In the genomic region with DNA sequence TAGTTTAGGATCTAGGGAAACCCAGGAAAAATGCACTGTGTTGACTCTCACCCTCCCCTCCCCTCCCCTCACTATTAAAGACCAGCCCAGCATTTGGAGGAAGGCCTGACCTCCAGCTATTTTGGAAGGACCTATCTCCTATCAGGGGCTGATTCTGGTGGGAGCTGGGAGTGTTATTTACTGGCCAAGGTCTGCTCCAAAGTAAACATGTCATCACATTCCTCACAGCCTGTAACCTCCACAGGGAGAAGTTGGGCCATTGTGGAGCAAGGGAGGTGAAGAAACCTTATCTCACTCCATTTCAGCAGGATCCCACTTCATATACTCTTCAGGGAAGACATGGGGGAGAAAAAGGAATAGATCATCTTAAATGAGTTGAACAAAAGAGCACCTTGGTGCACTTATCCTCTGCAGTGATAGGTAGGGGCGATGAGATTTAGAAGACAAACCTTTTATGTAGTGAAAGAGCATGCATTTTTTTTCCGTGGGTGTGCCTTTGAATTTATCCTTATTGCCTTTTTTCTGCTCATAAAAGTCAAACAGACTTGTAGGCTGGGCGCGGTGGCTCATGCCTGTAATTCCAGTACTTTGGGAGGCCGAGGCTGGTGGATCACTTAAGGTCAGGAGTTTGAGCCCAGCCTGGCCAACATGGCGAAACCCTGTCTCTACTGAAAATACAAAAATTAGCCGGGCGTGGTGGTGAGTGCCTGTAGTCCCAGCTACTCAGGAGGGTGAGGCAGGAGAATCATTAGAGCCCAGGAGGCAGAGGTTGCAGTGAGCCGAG, we compare ENCODE assay signal across 28 cellular contexts. TPM values are rescaled to one million over a fixed set of nuclear protein-coding genes. Genes with fewer than 3 reads are reported as not detected.
A peak's percentile ranks its signal among the peaks of the same experiment; 100 is the strongest.
DNase-seq lines count a peak whose midpoint lies in the region; ATAC-seq and TF ChIP-seq lines count a peak whose summit lies in the region.
"Had no signal": no experiment of that assay in that cellular context is flagged by ENCODE, and none has a peak within 500 bp of the region (broad histone marks: within the 10 kb centered on the region; RNA-seq: fewer than 3 reads in every experiment).

No MANE protein-coding gene starts in this region.

- in situ Hi-C loops in transverse colon (cut with MboI; ENCODE audit: low pct_ligation_motif_present in 1 of 4, low pct_unique_long_range_greater_than_20kb in 1 of 4, low sequenced_read_pairs in 3 of 4): no loop called here

- no peaks in the 10 kb centered on the region for H3K9me3 ChIP-seq in left ventricle myocardium inferior (replicated peaks)
- no peaks in the 10 kb centered on the region for H3K9me3 ChIP-seq in colonic mucosa
- H3K9me3 ChIP-seq in right lobe of liver: no peaks in the 10 kb centered on the region
- H3K9me3 ChIP-seq in transverse colon: no peaks in the 10 kb centered on the region
- no peaks in the 10 kb centered on the region for H3K9me3 ChIP-seq in testis
- H3K9me3 ChIP-seq: esophagus squamous epithelium, prostate gland had no signal

- no peaks in the 10 kb centered on the region for H3K27me3 Mint-ChIP-seq in glutamatergic neuron (ENCODE audit: unreplicated experiment)
- H3K27me3 Mint-ChIP-seq: activated naive CD8-positive, alpha-beta T cell; CD4-positive, alpha-beta memory T cell; IgD-negative memory B cell had no signal

- no peak for TF ChIP-seq EP300 in transverse colon (IDR thresholded peaks at IDR 0.05; ENCODE audit: low read depth)

- no peak overlapping the region for H3K27ac ChIP-seq in left ventricle myocardium inferior (replicated peaks)
- H3K27ac ChIP-seq in colonic mucosa: peak overlapping the region; percentile 41
- no peak overlapping the region for H3K27ac ChIP-seq in right lobe of liver
- peak overlapping the region; percentile 62 to 75 (median 71) for H3K27ac ChIP-seq in transverse colon
- H3K27ac ChIP-seq in testis: no peak overlapping the region
- H3K27ac ChIP-seq: 22Rv1, esophagus squamous epithelium, neural progenitor cell, prostate gland had no signal

- intact Hi-C loops in Right ventricle myocardium superior (cut with DNase I): no loop called here
- intact Hi-C loops in left ventricle myocardium inferior (cut with micrococcal nuclease): no loop called here
- intact Hi-C loops in colonic mucosa (cut with DNase I): no loop called here
- intact Hi-C loops in right lobe of liver (cut with DNase I): no loop called here
- intact Hi-C loops in transverse colon (cut with DNase I; ENCODE audit: low total_unique reads): no loop called here
- intact Hi-C loops in testis (cut with DNase I; ENCODE audit: low total_unique reads): no loop called here

- ATAC-seq in Right ventricle myocardium superior (ENCODE audit: poor library complexity) (peak; percentile 55), right lobe of liver (peak; percentile 11 to 55 (median 39)), HG02852 (IDR thresholded peaks at IDR 0.05; ENCODE audit: unreplicated experiment) (no peak)
- ATAC-seq: SK-N-SH treated with all-trans-retinoic acid at 6 μM for 48 hours had no signal

- no peak overlapping the region for H3K4me3 Mint-ChIP-seq in glutamatergic neuron (ENCODE audit: unreplicated experiment)
- H3K4me3 Mint-ChIP-seq: activated naive CD8-positive, alpha-beta T cell; CD4-positive, alpha-beta memory T cell; IgD-negative memory B cell; neural progenitor cell; T-helper 2 cell treated with Interferon-gamma antibody and Interleukin-4, amounts not matched to agents 5 μg/mL and 100 μg/mL, for 36 hours had no signal

- TF ChIP-seq CTCF in left ventricle myocardium inferior (IDR thresholded peaks at IDR 0.05; ENCODE audit: borderline replicate concordance) (no peak), colonic mucosa (IDR thresholded peaks at IDR 0.05) (no peak), right lobe of liver (IDR thresholded peaks at IDR 0.05) (no peak), transverse colon (IDR thresholded peaks at IDR 0.05) (no peak), testis (IDR thresholded peaks at IDR 0.05) (no peak), glutamatergic neuron (IDR thresholded peaks at IDR 0.05; ENCODE audit: partially characterized antibody, unreplicated experiment) (no peak)

- H3K9me3 Mint-ChIP-seq in glutamatergic neuron (ENCODE audit: unreplicated experiment): no peaks in the 10 kb centered on the region
- H3K9me3 Mint-ChIP-seq: activated T-helper 2 cell treated with anti-CD3 and anti-CD28 coated beads, Interferon-gamma antibody, Interleukin-2, Interleukin-4, amounts not matched to agents 10 μg/mL and 5 μg/mL and 100 μg/mL, durations not matched to agents 14 hours and 24 hours and 36 hours; CD4-positive, alpha-beta memory T cell; neural progenitor cell; T-helper 2 cell treated with Interferon-gamma antibody and Interleukin-4, amounts not matched to agents 5 μg/mL and 100 μg/mL, for 36 hours had no signal

- H3K27me3 ChIP-seq in left ventricle myocardium inferior (ENCODE audit: low read depth) (no peaks in the 10 kb centered on the region), colonic mucosa (no peaks in the 10 kb centered on the region), right lobe of liver (no peaks in the 10 kb centered on the region), transverse colon (no peaks in the 10 kb centered on the region), testis (no peaks in the 10 kb centered on the region)
- H3K27me3 ChIP-seq: esophagus squamous epithelium, neural progenitor cell had no signal

- WGBS in right lobe of liver (ENCODE audit: insufficient coverage, low coverage, low lambda C conversion rate, missing lambda C conversion rate): 92% methylated on average over 9 of the region's 9 CpGs
- WGBS in transverse colon (ENCODE audit: low coverage in 1 of 2), 2 donors: 48 to 58% methylated on average over 6 to 9 of the region's 9 CpGs
- WGBS in testis, 2 donors: 83 to 86% methylated on average over 9 of the region's 9 CpGs

- H3K4me1 Mint-ChIP-seq in glutamatergic neuron (ENCODE audit: low read depth, unreplicated experiment): no peaks in the 10 kb centered on the region
- H3K4me1 Mint-ChIP-seq: neural progenitor cell had no signal

- peaks cover 2% of the 10 kb centered on the region for H3K4me1 ChIP-seq in left ventricle myocardium inferior
- no peaks in the 10 kb centered on the region for H3K4me1 ChIP-seq in colonic mucosa
- no peaks in the 10 kb centered on the region for H3K4me1 ChIP-seq in right lobe of liver
- H3K4me1 ChIP-seq in transverse colon: peaks cover 0 to 42% (median 13%) of the 10 kb centered on the region in 4 donors
- H3K4me1 ChIP-seq in testis: peaks cover 5% of the 10 kb centered on the region
- H3K4me1 ChIP-seq: neural progenitor cell, prostate gland had no signal

- no peak for TF ChIP-seq POLR2A in right lobe of liver (IDR thresholded peaks at IDR 0.05)
- no peak for TF ChIP-seq POLR2A in transverse colon (IDR thresholded peaks at IDR 0.05)
- TF ChIP-seq POLR2A in testis (IDR thresholded peaks at IDR 0.05): no peak

- no peak overlapping the region for H3K4me3 ChIP-seq in left ventricle myocardium inferior
- H3K4me3 ChIP-seq in colonic mucosa: no peak overlapping the region
- H3K4me3 ChIP-seq in right lobe of liver: no peak overlapping the region
- H3K4me3 ChIP-seq in transverse colon: no peak overlapping the region
- H3K4me3 ChIP-seq in testis: no peak overlapping the region
- H3K4me3 ChIP-seq: esophagus squamous epithelium, neural progenitor cell, prostate gland, smooth muscle cell had no signal

- peak overlapping the region in 1 of 2 donors; percentile 43 for H3K9ac ChIP-seq in colonic mucosa (ENCODE audit: low read depth in 2 of 2, low read length in 2 of 2)
- H3K9ac ChIP-seq: neural progenitor cell had no signal

- no peaks in the 10 kb centered on the region for H3K36me3 Mint-ChIP-seq in glutamatergic neuron (ENCODE audit: unreplicated experiment)
- H3K36me3 Mint-ChIP-seq: activated naive CD8-positive, alpha-beta T cell; CD4-positive, alpha-beta memory T cell; IgD-negative memory B cell; neural progenitor cell had no signal

- no peaks in the 10 kb centered on the region for H3K36me3 ChIP-seq in left ventricle myocardium inferior
- H3K36me3 ChIP-seq in colonic mucosa: no peaks in the 10 kb centered on the region
- H3K36me3 ChIP-seq in right lobe of liver: no peaks in the 10 kb centered on the region
- H3K36me3 ChIP-seq in transverse colon: no peaks in the 10 kb centered on the region
- no peaks in the 10 kb centered on the region for H3K36me3 ChIP-seq in testis (ENCODE audit: low read depth, missing control alignments)
- H3K36me3 ChIP-seq: esophagus squamous epithelium, neural progenitor cell, prostate gland had no signal

- DNase-seq in Right ventricle myocardium superior (no peak), left ventricle myocardium inferior (no peak), colonic mucosa (peak; percentile 69), right lobe of liver (no peak), transverse colon (peak; percentile 60), testis (no peak), glutamatergic neuron (no peak)
- DNase-seq: activated CD4-positive, alpha-beta T cell treated with anti-CD3 and anti-CD28 coated beads, Interleukin-2, amount 50 U/mL, for 48 hours; activated CD8-positive, alpha-beta memory T cell treated with anti-CD3 and anti-CD28 coated beads, Interleukin-2, amount 50 U/mL, for 48 hours; CD4-positive, alpha-beta memory T cell; DMS53; effector memory CD4-positive, alpha-beta T cell; esophagus squamous epithelium; GF-D8; NCI-H2081 treated with DMSO at 0.1 percent for 48 hours; NCI-H510A; stimulated activated CD4-positive, alpha-beta T cell treated with anti-CD3 and anti-CD28 coated beads, Interleukin-4, amount 100 ng/mL, for 1 hour; stimulated activated naive CD4-positive, alpha-beta T cell had no signal

- H3K27ac Mint-ChIP-seq in glutamatergic neuron (ENCODE audit: unreplicated experiment): no peak overlapping the region
- H3K27ac Mint-ChIP-seq: activated naive CD8-positive, alpha-beta T cell; activated T-helper 2 cell treated with anti-CD3 and anti-CD28 coated beads, Interferon-gamma antibody, Interleukin-2, Interleukin-4, amounts not matched to agents 10 μg/mL and 5 μg/mL and 100 μg/mL, durations not matched to agents 14 hours and 24 hours and 36 hours; CD4-positive, alpha-beta memory T cell; IgD-negative memory B cell; neural progenitor cell; T-helper 2 cell treated with Interferon-gamma antibody and Interleukin-4, amounts not matched to agents 5 μg/mL and 100 μg/mL, for 36 hours had no signal

RNA-seq across cellular contexts. Expression of gene FLNB, which starts 15.6 kb away (rescaled TPM):
- total RNA-seq in Right ventricle myocardium superior (30.0 TPM), left ventricle myocardium inferior (34.8 TPM), colonic mucosa (100 to 1,000 TPM; 246 to 362 TPM), right lobe of liver (100 to 1,000 TPM in 2 of 6 experiments, 10 to 100 TPM in 4; 48.4 to 109 (median 97.8) TPM), transverse colon (100 to 1,000 TPM; 282 to 707 (median 563) TPM), testis (100 to 1,000 TPM; 166 to 199 TPM), glutamatergic neuron (ENCODE audit: unreplicated experiment) (75.4 TPM)
- 105 TPM for polyA plus RNA-seq in testis (ENCODE audit: insufficient read depth, low read depth, low replicate concordance)

Comparison
In these comparisons a context has a peak if more than half of its experiments do, and no peak if none do; other contexts are left out.
1. DNase-seq: peak in colonic mucosa (single experiment) and transverse colon (single experiment); none in Right ventricle myocardium superior (single experiment), left ventricle myocardium inferior (single experiment), right lobe of liver (0 of 3), testis (single experiment) and glutamatergic neuron (single experiment).
2. H3K27ac ChIP-seq: peak in colonic mucosa (single experiment) and transverse colon (4 of 4); none in left ventricle myocardium inferior (single experiment), right lobe of liver (0 of 3) and testis (0 of 2).